In the genomic region with DNA sequence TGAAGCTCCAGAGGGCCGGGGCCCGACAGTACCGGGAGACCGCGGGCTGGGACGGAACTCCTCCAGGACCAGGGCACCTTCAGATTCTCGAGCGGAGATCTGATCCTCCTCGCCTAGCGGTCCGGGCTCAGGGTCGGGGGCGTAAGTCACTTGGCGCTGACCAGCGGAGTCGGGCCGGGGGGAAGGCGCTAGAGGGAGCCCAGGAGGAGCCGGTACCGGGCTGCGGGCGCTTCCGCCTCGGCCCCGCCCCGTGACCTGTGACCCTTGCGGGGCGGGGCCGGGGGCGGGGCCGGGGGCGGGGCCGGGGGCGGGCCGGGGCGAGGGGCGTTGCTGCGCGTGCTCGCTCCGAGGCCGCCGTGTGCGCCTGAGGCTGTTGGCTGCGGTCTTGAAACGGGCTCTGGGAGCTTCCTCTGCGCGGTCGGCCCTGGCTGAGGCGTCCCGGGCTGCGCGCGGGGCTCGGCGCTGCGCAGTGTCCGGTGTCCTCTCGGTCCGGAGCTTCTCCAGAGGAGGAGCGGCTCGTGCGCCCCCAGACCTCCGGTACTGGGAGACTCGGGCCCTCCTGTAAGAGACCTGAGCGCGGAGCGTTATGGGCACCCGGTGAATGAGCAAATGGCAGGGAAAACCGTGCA, we compare ENCODE assay signal across 1 cellular context.
TF ChIP-seq lines count a peak whose summit lies in the region.

Gene ARSA, minus strand, starts transcription at position 239 of the 629 bp plus-strand sequence. CDS start 373 bp downstream, outside the sequence.

TF ChIP-seq in SK-N-SH, 30 proteins besides CTCF, POLR2A, EP300 and RAD21 (continued from another document):
- no peak for TF ChIP-seq REST (IDR thresholded peaks at IDR 0.05; ENCODE audit: low read depth, low read length)
- TF ChIP-seq FOSL2 (IDR thresholded peaks at IDR 0.05; ENCODE audit: borderline replicate concordance, low read depth): no peak
- TF ChIP-seq POLR2AphosphoS5 (IDR thresholded peaks at IDR 0.05; ENCODE audit: low read depth, low read length): peak; percentile 75
- no peak for TF ChIP-seq TEAD4 (IDR thresholded peaks at IDR 0.05; ENCODE audit: borderline replicate concordance, insufficient read depth)
- TF ChIP-seq SIN3A (IDR thresholded peaks at IDR 0.05; ENCODE audit: borderline replicate concordance, low read depth, low read length): peak; percentile 57; the same call in 1 of the 2 replicates
- TF ChIP-seq NRF1 (IDR thresholded peaks at IDR 0.05; ENCODE audit: low read depth, low read length): peak; percentile 62
- no peak for TF ChIP-seq JUND (IDR thresholded peaks at IDR 0.05)
- peak; percentile 36; the same call in 1 of the 2 replicates for TF ChIP-seq SMC3 (IDR thresholded peaks at IDR 0.05; ENCODE audit: low read depth, low read length)
- TF ChIP-seq CHD2 (IDR thresholded peaks at IDR 0.05; ENCODE audit: low read length, partially characterized antibody): peak; percentile 2
- no peak for TF ChIP-seq RFX5 (IDR thresholded peaks at IDR 0.05; ENCODE audit: low read length)
- TF ChIP-seq ZBTB33 (IDR thresholded peaks at IDR 0.05; ENCODE audit: borderline replicate concordance, low read depth): no peak
- TF ChIP-seq NFIC (IDR thresholded peaks at IDR 0.05; ENCODE audit: borderline replicate concordance): no peak
- TF ChIP-seq USF1 (IDR thresholded peaks at IDR 0.05; ENCODE audit: borderline replicate concordance, low read depth): no peak
- TF ChIP-seq EZH2phosphoT487 (IDR thresholded peaks at IDR 0.05; ENCODE audit: borderline replicate concordance, low read depth): no peak
- TF ChIP-seq, protein P1, sequence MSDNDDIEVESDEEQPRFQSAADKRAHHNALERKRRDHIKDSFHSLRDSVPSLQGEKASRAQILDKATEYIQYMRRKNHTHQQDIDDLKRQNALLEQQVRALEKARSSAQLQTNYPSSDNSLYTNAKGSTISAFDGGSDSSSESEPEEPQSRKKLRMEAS (IDR thresholded peaks at IDR 0.05; ENCODE audit: low read depth): peak; percentile 5
- no peak for TF ChIP-seq MEF2A (IDR thresholded peaks at IDR 0.05; ENCODE audit: borderline replicate concordance, low read depth)
